ENCODE assay signal across 8 cellular contexts in genomic region chr17:58692239-58693055, GRCh38. TPM values are rescaled to one million over a fixed set of nuclear protein-coding genes. Genes with fewer than 3 reads are reported as not detected.
DNase-seq lines count a peak whose midpoint lies in the region; ATAC-seq, FAIRE-seq and TF ChIP-seq lines count a peak whose summit lies in the region.

Gene RAD51C, plus strand, starts transcription at chr17:58692602. Its CDS starts 42 bp downstream, at chr17:58692644.

- H3K36me3 Mint-ChIP-seq in WTC11, result peaks cover 4% of the 10 kb centered on the region; the same call in 1 of the 2 replicates

- CTCF ChIA-PET in AG04449 (lab: Yijun Ruan, JAX), result interaction anchor here (0.7 to 2.9 kb wide), 5 partner anchors 19 to 313 kb away, joined by 3 to 9 read pairs (median 3); no protein-coding TSS in a partner anchor
- CTCF ChIA-PET in WTC11 (lab: Charles Lee), result interaction anchor here (0.7 to 1.2 kb wide), 4 partner anchors 19 to 312 kb away, joined by 3 to 4 read pairs (median 3); no protein-coding TSS in a partner anchor

- POLR2A ChIA-PET in AG04449 (lab: Yijun Ruan, JAX), result interaction anchor here (0.5 to 1.6 kb wide), 5 partner anchors 8 to 174 kb away, joined by 3 to 9 read pairs (median 3); no protein-coding TSS in a partner anchor
- POLR2A ChIA-PET in WTC11 (lab: Charles Lee), result interaction anchor here (0.6 to 1.4 kb wide), 4 partner anchors 33 to 1680 kb away, joined by 3 to 7 read pairs (median 4); no protein-coding TSS in a partner anchor

- peak within 1 kb of the TSS; percentile 99 for H2AFZ ChIP-seq in smooth muscle cell (ENCODE audit: low read depth)

- H3K9ac ChIP-seq in smooth muscle cell (ENCODE audit: low read depth), result peak within 1 kb of the TSS; percentile 55

- peaks cover 3% of the 10 kb centered on the region for H3K79me2 ChIP-seq in smooth muscle cell (ENCODE audit: low read depth)

- no peaks in the 10 kb centered on the region for H3K27me3 ChIP-seq in bronchial epithelial cell (ENCODE audit: control insufficient read depth, insufficient read depth, low read length)
- no peaks in the 10 kb centered on the region for H3K27me3 ChIP-seq in smooth muscle cell (ENCODE audit: low read depth)

- H3K4me1 Mint-ChIP-seq in WTC11, result peaks cover 17% of the 10 kb centered on the region

- peak within 1 kb of the TSS; percentile 84 for H3K4me2 ChIP-seq in smooth muscle cell

- peak within 1 kb of the TSS; percentile 59 for H3K27ac ChIP-seq in smooth muscle cell (ENCODE audit: low read depth)

- H3K4me3 ChIP-seq in AG04449 (ENCODE audit: low read depth, low read length) (peak within 1 kb of the TSS; percentile 77), bronchial epithelial cell (ENCODE audit: low read depth, low read length) (peak within 1 kb of the TSS; percentile 55), smooth muscle cell (peak within 1 kb of the TSS; percentile 53)

- H3K36me3 ChIP-seq in bronchial epithelial cell (ENCODE audit: control insufficient read depth, insufficient read depth, low read length), result no peaks in the 10 kb centered on the region
- no peaks in the 10 kb centered on the region for H3K36me3 ChIP-seq in smooth muscle cell (ENCODE audit: low read depth)

- ATAC-seq in GM18868 (IDR thresholded peaks at IDR 0.05; ENCODE audit: unreplicated experiment), result peak; percentile 97
- peak; percentile 85 for ATAC-seq in HG03103 (IDR thresholded peaks at IDR 0.05; ENCODE audit: low read depth, unreplicated experiment)
- ATAC-seq in WTC11, result peak; percentile 96

- no peaks in the 10 kb centered on the region for H3K9me3 ChIP-seq in smooth muscle cell (replicated peaks; ENCODE audit: low read depth)

- DNase-seq in AG04449 (ENCODE audit: low read depth, low spot score) (peak; percentile 16), NCI-H2196 treated with DMSO at 0.1 percent for 48 hours (lab: John Stamatoyannopoulos, UW; ENCODE audit: unreplicated experiment) (peak; percentile 75), WTC11 (ENCODE audit: low spot score) (peak; percentile 72), bronchial epithelial cell (ENCODE audit: low read depth) (peak; percentile 66), iPS-NIHi7 (ENCODE audit: extremely low spot score) (peak; percentile 87), smooth muscle cell (lab: John Stamatoyannopoulos, UW; ENCODE audit: unreplicated experiment) (no peak)

- peaks cover 12% of the 10 kb centered on the region for H3K4me1 ChIP-seq in smooth muscle cell (ENCODE audit: low read depth)

- TF ChIP-seq CTCF in AG04449 (IDR thresholded peaks at IDR 0.05; ENCODE audit: insufficient read depth, low read length, missing control alignments) (no peak), WTC11 (IDR thresholded peaks at IDR 0.05) (no peak), bronchial epithelial cell (IDR thresholded peaks at IDR 0.05; ENCODE audit: insufficient read depth, low read length, severe bottlenecking) (no peak), smooth muscle cell (IDR thresholded peaks at IDR 0.05; ENCODE audit: borderline replicate concordance, insufficient read depth, poor library complexity, severe bottlenecking) (no peak)

- no peak for FAIRE-seq in bronchial epithelial cell (lab: Jason Lieb, UNC)

- H4K20me1 ChIP-seq in smooth muscle cell (ENCODE audit: low read depth), result no peaks in the 10 kb centered on the region

- no peaks in the 10 kb centered on the region for H3F3A ChIP-seq in smooth muscle cell (ENCODE audit: low read depth)

- 24% methylated on average over 48 of the region's 50 CpGs for WGBS in smooth muscle cell (ENCODE audit: low lambda C conversion rate)

- H3K27me3 Mint-ChIP-seq in WTC11 (ENCODE audit: low read depth), result peaks cover 18% of the 10 kb centered on the region

- no peaks in the 10 kb centered on the region; the same call in 1 of the 2 replicates for H3K9me3 Mint-ChIP-seq in WTC11

- H3K4me3 Mint-ChIP-seq in WTC11, result peak within 1 kb of the TSS; percentile 68

- H3K27ac Mint-ChIP-seq in WTC11, result 0 out of 2 replicates have a peak within 1 kb of the TSS, but pooled peaks have one; percentile 36

TF ChIP-seq in WTC11, 78 proteins besides CTCF, POLR2A, EP300 and RAD21 (continues in another document):
- TF ChIP-seq ZBTB43 (CRISPR knock-in tag; IDR thresholded peaks at IDR 0.05) (peak; percentile 79; the same call in 1 of the 2 replicates), GABPB1 (CRISPR knock-in tag; IDR thresholded peaks at IDR 0.05) (peak; percentile 81), MYBL2 (CRISPR knock-in tag; IDR thresholded peaks at IDR 0.05) (peak; percentile 70; the same call in 1 of the 2 replicates), ZNF423 (CRISPR knock-in tag; IDR thresholded peaks at IDR 0.05) (peak; percentile 53; the same call in 1 of the 2 replicates), FOXP1 (CRISPR knock-in tag; IDR thresholded peaks at IDR 0.05; ENCODE audit: borderline replicate concordance) (peak; percentile 92; the same call in 1 of the 2 replicates), ERG (CRISPR knock-in tag; IDR thresholded peaks at IDR 0.05) (no peak), ZNF263 (CRISPR knock-in tag; IDR thresholded peaks at IDR 0.05; ENCODE audit: low read depth) (no peak), TP53 (CRISPR knock-in tag; IDR thresholded peaks at IDR 0.05) (0 out of 2 replicates have a peak, but pooled peaks have one; percentile 35), RELA (CRISPR knock-in tag; IDR thresholded peaks at IDR 0.05; ENCODE audit: borderline replicate concordance) (0 out of 2 replicates have a peak, but pooled peaks have one; percentile 28), E2F5 (CRISPR knock-in tag; IDR thresholded peaks at IDR 0.05) (peak; percentile 90), ARID4B (CRISPR knock-in tag; IDR thresholded peaks at IDR 0.05; ENCODE audit: borderline replicate concordance) (0 out of 2 replicates have a peak, but pooled peaks have one; percentile 20), MLX (CRISPR knock-in tag; IDR thresholded peaks at IDR 0.05) (no peak)

RNA-seq across cellular contexts. Expression of gene RAD51C, which starts in this region (rescaled TPM):
- 15.2 to 19.5 TPM (median 17.7 TPM) in 3 replicates for total RNA-seq in WTC11 (2021)
- total RNA-seq in bronchial epithelial cell, result 17.6 and 34.4 TPM in 2 replicates
- 20.9 and 23.2 TPM in 2 replicates for total RNA-seq in smooth muscle cell
- polyA plus RNA-seq in smooth muscle cell, result 27.1 and 29.9 TPM in 2 replicates
